Comparison of ENCODE assay signal across 17 cellular contexts in the genomic region with DNA sequence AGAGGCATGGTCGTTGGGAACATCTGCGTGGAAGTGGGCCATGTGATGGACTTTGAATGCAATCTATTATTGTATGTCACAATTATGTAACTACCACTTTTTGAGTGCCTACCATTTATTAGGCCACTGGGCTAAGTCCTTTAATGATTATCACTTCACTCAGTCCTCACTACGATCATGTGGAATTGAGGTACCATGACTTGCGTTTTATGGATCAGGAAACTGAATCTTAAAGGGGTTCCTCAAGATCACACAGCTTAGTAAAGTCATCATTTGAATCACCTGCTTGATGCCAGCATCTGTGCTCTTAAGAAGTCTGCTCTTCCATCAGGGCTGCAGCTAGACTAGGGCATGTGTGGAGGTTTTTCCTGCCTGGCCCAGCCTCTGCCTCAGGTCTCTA.
DNase-seq lines count a peak whose midpoint lies in the region; ATAC-seq and TF ChIP-seq lines count a peak whose summit lies in the region.
"Had no signal": no experiment of that assay in that cellular context is flagged by ENCODE, and none has a peak within 500 bp of the region (broad histone marks: within the 10 kb centered on the region; RNA-seq: fewer than 3 reads in every experiment).

No MANE protein-coding gene starts in this region.

- DNase-seq in T-helper 1 cell, result no peak
- DNase-seq in activated T-cell treated with anti-CD3 and anti-CD28 coated beads, Interleukin-2, amount 50 U/mL, for 72 hours, result no peak
- no peak for DNase-seq in activated T-cell treated with anti-CD3 and anti-CD28 coated beads for 4 hours
- DNase-seq in NB4 (ENCODE audit: low read depth), result no peak
- DNase-seq in NCI-H146 (lab: John Stamatoyannopoulos, UW), result no peak
- no peak for DNase-seq in DMS 273 (lab: John Stamatoyannopoulos, UW; ENCODE audit: unreplicated experiment)
- DNase-seq: BE2C; Calu3; CD4-positive, alpha-beta T cell; GM23248; HCEC 1CT; NCI-H1417 treated with DMSO at 0.1 percent for 48 hours; NCI-H2029 treated with DMSO at 0.1 percent for 48 hours; NCI-H748 treated with DMSO at 0.1 percent for 48 hours; OCI-M1 had no signal

- H3K27me3 Mint-ChIP-seq in T-helper 1 cell treated with Interleukin-12 subunit alpha and Interleukin-12 subunit beta and Interleukin-4 antibody, amounts not matched to agents 30 μg/mL and 1 μg/mL, for 36 hours (ENCODE audit: low read depth), result no peaks in the 10 kb centered on the region
- no peaks in the 10 kb centered on the region for H3K27me3 Mint-ChIP-seq in activated T-cell treated with anti-CD3 and anti-CD28 coated beads, Interleukin-2, amount 50 U/mL, for 72 hours (ENCODE audit: low read depth)
- H3K27me3 Mint-ChIP-seq: CD4-positive, alpha-beta T cell had no signal

- peaks cover 30% of the 10 kb centered on the region for H3K4me1 ChIP-seq in mononuclear cell (ENCODE audit: insufficient read depth, low read length)
- H3K4me1 ChIP-seq: BE2C had no signal

- no peaks in the 10 kb centered on the region for H3K9me3 Mint-ChIP-seq in T-helper 1 cell treated with Interleukin-12 subunit alpha and Interleukin-12 subunit beta and Interleukin-4 antibody, amounts not matched to agents 30 μg/mL and 1 μg/mL, for 36 hours
- H3K9me3 Mint-ChIP-seq in activated T-cell treated with anti-CD3 and anti-CD28 coated beads, Interleukin-2, amount 50 U/mL, for 72 hours, result no peaks in the 10 kb centered on the region
- H3K9me3 Mint-ChIP-seq: CD4-positive, alpha-beta T cell had no signal

- no peak for TF ChIP-seq POLR2A in NB4 (IDR thresholded peaks at IDR 0.05; ENCODE audit: extremely low read depth, insufficient read length)

- no peak for ATAC-seq in activated T-cell treated with anti-CD3 and anti-CD28 coated beads, Interleukin-2, amount 50 U/mL, for 72 hours (replicated peaks in 1 of 2)

- peak overlapping the region; percentile 72 for H3K4me3 ChIP-seq in NB4 (ENCODE audit: low read depth, low read length)
- H3K4me3 ChIP-seq in mononuclear cell (ENCODE audit: low read length), result peak overlapping the region; percentile 40
- H3K4me3 ChIP-seq: GM23248 had no signal

- no peaks in the 10 kb centered on the region for H3K36me3 Mint-ChIP-seq in T-helper 1 cell treated with Interleukin-12 subunit alpha and Interleukin-12 subunit beta and Interleukin-4 antibody, amounts not matched to agents 30 μg/mL and 1 μg/mL, for 36 hours (ENCODE audit: low read depth)
- no peaks in the 10 kb centered on the region for H3K36me3 Mint-ChIP-seq in activated T-cell treated with anti-CD3 and anti-CD28 coated beads, Interleukin-2, amount 50 U/mL, for 72 hours (ENCODE audit: insufficient read depth in 2 of 2)

- peak overlapping the region; percentile 17 for H3K4me3 Mint-ChIP-seq in T-helper 1 cell treated with Interleukin-12 subunit alpha and Interleukin-12 subunit beta and Interleukin-4 antibody, amounts not matched to agents 30 μg/mL and 1 μg/mL, for 36 hours
- peak overlapping the region; percentile 47 to 71 for H3K4me3 Mint-ChIP-seq in activated T-cell treated with anti-CD3 and anti-CD28 coated beads, Interleukin-2, amount 50 U/mL, for 72 hours
- H3K4me3 Mint-ChIP-seq: CD4-positive, alpha-beta T cell had no signal

- no peaks in the 10 kb centered on the region for H3K27me3 ChIP-seq in mononuclear cell (ENCODE audit: insufficient read depth, low read length)
- H3K27me3 ChIP-seq: BE2C had no signal

- H3K4me1 Mint-ChIP-seq in T-helper 1 cell treated with Interleukin-12 subunit alpha and Interleukin-12 subunit beta and Interleukin-4 antibody, amounts not matched to agents 30 μg/mL and 1 μg/mL, for 36 hours (ENCODE audit: low read depth), result no peaks in the 10 kb centered on the region
- no peaks in the 10 kb centered on the region for H3K4me1 Mint-ChIP-seq in activated T-cell treated with anti-CD3 and anti-CD28 coated beads, Interleukin-2, amount 50 U/mL, for 72 hours (ENCODE audit: low read depth)

- H3K27ac Mint-ChIP-seq in T-helper 1 cell treated with Interleukin-12 subunit alpha and Interleukin-12 subunit beta and Interleukin-4 antibody, amounts not matched to agents 30 μg/mL and 1 μg/mL, for 36 hours, result no peak overlapping the region
- peak overlapping the region; percentile 60 for H3K27ac Mint-ChIP-seq in activated T-cell treated with anti-CD3 and anti-CD28 coated beads, Interleukin-2, amount 50 U/mL, for 72 hours
- H3K27ac Mint-ChIP-seq: CD4-positive, alpha-beta T cell had no signal

- no peak for TF ChIP-seq CTCF in NB4 (IDR thresholded peaks at IDR 0.05; ENCODE audit: low read depth, low read length)

- H3K9me3 ChIP-seq in mononuclear cell (ENCODE audit: low read depth, low read length), result no peaks in the 10 kb centered on the region
- H3K9me3 ChIP-seq: BE2C had no signal
